ENCODE assay signal across 5 cellular contexts in the genomic region with DNA sequence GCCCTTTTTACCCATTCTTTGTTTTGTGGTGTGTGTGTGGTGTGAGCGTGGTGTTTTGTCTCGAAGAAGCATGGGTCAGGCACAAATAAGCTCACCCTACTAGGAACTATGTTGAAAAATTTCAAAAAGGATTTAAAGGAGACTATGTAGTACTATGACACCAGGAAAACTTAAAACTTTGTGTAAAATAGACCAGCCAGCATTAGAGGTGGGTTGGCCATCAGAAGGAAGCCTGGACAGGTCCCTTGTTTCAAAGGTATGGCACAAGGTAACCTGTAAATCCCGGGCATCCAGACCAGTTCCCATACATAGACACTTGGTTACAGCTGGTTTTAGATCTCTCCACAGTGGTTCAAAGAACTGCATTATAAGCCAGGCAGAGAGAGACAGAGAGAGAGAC. TPM values are rescaled to one million over a fixed set of nuclear protein-coding genes. Genes with fewer than 3 reads are reported as not detected.
"Had no signal": no experiment of that assay in that cellular context is flagged by ENCODE, and none has a peak within 500 bp of the region (broad histone marks: within the 10 kb centered on the region; RNA-seq: fewer than 3 reads in every experiment).

No MANE protein-coding gene starts in this region.

RNA-seq across cellular contexts. Expression of a gene that starts 38.8 kb away (rescaled TPM):
- total RNA-seq: ascending aorta, endothelial cell of umbilical vein, kidney epithelial cell, lung microvascular endothelial cell, myocyte had no signal
- polyA plus RNA-seq: endothelial cell of umbilical vein had no signal
